ENCODE assay signal across 16 cellular contexts in the genomic region with DNA sequence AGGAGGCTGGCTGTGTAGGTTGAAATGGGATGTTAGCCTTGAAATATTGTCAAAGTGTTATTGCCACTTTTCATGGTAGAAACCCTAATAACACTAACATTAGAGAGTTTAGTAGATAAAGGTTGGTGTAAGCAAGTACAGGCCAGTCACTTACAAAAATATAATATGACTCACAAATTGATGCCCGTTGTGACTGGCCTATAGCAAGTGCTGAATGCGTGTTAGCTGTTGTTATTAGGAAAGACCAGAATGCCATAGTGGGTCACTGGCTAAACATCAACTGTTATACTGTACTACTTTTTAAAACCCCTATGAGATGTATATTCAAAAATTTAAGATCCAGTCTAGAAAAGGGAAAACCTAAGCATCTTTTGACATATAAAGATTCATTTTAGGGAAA. TPM values are rescaled to one million over a fixed set of nuclear protein-coding genes. Genes with fewer than 3 reads are reported as not detected.
DNase-seq lines count a peak whose midpoint lies in the region; ATAC-seq, FAIRE-seq and TF ChIP-seq lines count a peak whose summit lies in the region.
"Had no signal": no experiment of that assay in that cellular context is flagged by ENCODE, and none has a peak within 500 bp of the region (broad histone marks: within the 10 kb centered on the region; RNA-seq: fewer than 3 reads in every experiment).

No MANE protein-coding gene starts in this region.

- no peaks in the 10 kb centered on the region for H3K27me3 ChIP-seq in mammary epithelial cell (ENCODE audit: insufficient read depth, low read length)
- H3K27me3 ChIP-seq in foreskin keratinocyte: no peaks in the 10 kb centered on the region
- no peaks in the 10 kb centered on the region for H3K27me3 ChIP-seq in CD4-positive, alpha-beta memory T cell (ENCODE audit: insufficient read depth, low read length)
- H3K27me3 ChIP-seq: BE2C had no signal

- H3K36me3 ChIP-seq in mammary epithelial cell (ENCODE audit: insufficient read depth, low read length): peaks cover 2% of the 10 kb centered on the region
- no peaks in the 10 kb centered on the region for H3K36me3 ChIP-seq in CD4-positive, alpha-beta memory T cell (ENCODE audit: insufficient read depth, low read length)

- POLR2A ChIA-PET in RWPE1 (lab: Yijun Ruan, JAX; ENCODE audit: low non-redundant PET): no interaction called here
- POLR2A ChIA-PET in CD4-positive, alpha-beta memory T cell (lab: Charles Lee; ENCODE audit: partially characterized antibody): no interaction called here

- H3K79me2 ChIP-seq in mammary epithelial cell (ENCODE audit: insufficient read depth, low read length): no peaks in the 10 kb centered on the region

- H3K36me3 Mint-ChIP-seq in CD4-positive, alpha-beta memory T cell: no peaks in the 10 kb centered on the region
- H3K36me3 Mint-ChIP-seq: CD4-positive, CD25-positive, alpha-beta regulatory T cell had no signal

- no peaks in the 10 kb centered on the region for H3K9me3 ChIP-seq in mammary epithelial cell (replicated peaks; ENCODE audit: insufficient read depth, low read length)
- H3K9me3 ChIP-seq in CD4-positive, alpha-beta memory T cell (ENCODE audit: control insufficient read depth in 1 of 2, low read length in 2 of 2): no peaks in the 10 kb centered on the region
- H3K9me3 ChIP-seq: BE2C had no signal

- CTCF ChIA-PET in RWPE1 (lab: Yijun Ruan, JAX) (interaction anchor here (0.8 to 1.2 kb wide), 2 partner anchors 17 to 1533 kb away, joined by 3 read pairs; no protein-coding TSS in a partner anchor), mammary epithelial cell (lab: Charles Lee; ENCODE audit: low non-redundant PET) (no interaction called here)
- CTCF ChIA-PET in CD4-positive, alpha-beta memory T cell (lab: Charles Lee; ENCODE audit: partially characterized antibody): interaction anchor here (1.6 kb wide), 1 partner anchor 30 kb away, joined by 3 read pairs; no protein-coding TSS in a partner anchor

- intact Hi-C loops in mammary epithelial cell (cut with micrococcal nuclease): no loop called here
- intact Hi-C loops in CD4-positive, alpha-beta memory T cell (cut with micrococcal nuclease): no loop called here

- no peaks in the 10 kb centered on the region for H4K20me1 ChIP-seq in mammary epithelial cell (ENCODE audit: insufficient read depth, low read length)

- no peak overlapping the region for H3K4me3 ChIP-seq in mammary epithelial cell (replicated peaks in 1 of 3; ENCODE audit: insufficient read depth in 1 of 3, low read depth in 2 of 3, low read length in 3 of 3)
- H3K4me3 ChIP-seq in CD4-positive, alpha-beta memory T cell (ENCODE audit: low read length in 2 of 2): no peak overlapping the region

- BruUV-seq in mammary epithelial cell (replicated peaks; lab: Mats Ljungman, UMichigan): no TSS peak

- peak; percentile 15 for DNase-seq in RWPE1 (ENCODE audit: low spot score)
- DNase-seq in mammary epithelial cell: peak; percentile 41
- peak; percentile 27 to 39 for DNase-seq in foreskin keratinocyte
- no peak for DNase-seq in CD4-positive, alpha-beta memory T cell
- DNase-seq in HTR-8/SVneo (ENCODE audit: insufficient read length, low spot score): no peak
- DNase-seq in NCI-H1694 treated with DMSO at 0.1 percent for 48 hours (lab: John Stamatoyannopoulos, UW): no peak
- DNase-seq: ACHN; BE2C; C1 segment of cervical spinal cord; CD4-positive, CD25-positive, alpha-beta regulatory T cell; DMS79 treated with DMSO at 0.1 percent for 48 hours; GF-D8; H9 had no signal

- H2AFZ ChIP-seq in mammary epithelial cell (ENCODE audit: low read depth, low read length): no peak overlapping the region

- H3K4me1 Mint-ChIP-seq in CD4-positive, alpha-beta memory T cell: peaks cover 0 to 10% (median 5%) of the 10 kb centered on the region in 4 donors
- H3K4me1 Mint-ChIP-seq: H9 had no signal

- in situ Hi-C loops in mammary epithelial cell (cut with MboI; ENCODE audit: low sequenced_read_pairs in 2 of 2): no loop called here

- H3K9me3 Mint-ChIP-seq in CD4-positive, alpha-beta memory T cell: no peaks in the 10 kb centered on the region
- H3K9me3 Mint-ChIP-seq: CD4-positive, CD25-positive, alpha-beta regulatory T cell had no signal

- no peak overlapping the region for H3K9ac ChIP-seq in mammary epithelial cell (ENCODE audit: insufficient read depth, low read length)

- no peaks in the 10 kb centered on the region for H3K27me3 Mint-ChIP-seq in CD4-positive, alpha-beta memory T cell
- H3K27me3 Mint-ChIP-seq: CD4-positive, CD25-positive, alpha-beta regulatory T cell had no signal

- peak overlapping the region; percentile 14 for H3K4me2 ChIP-seq in mammary epithelial cell (ENCODE audit: insufficient read depth, low read depth, low read length)

- H3K27ac ChIP-seq in RWPE1: no peak overlapping the region
- no peak overlapping the region for H3K27ac ChIP-seq in mammary epithelial cell (ENCODE audit: insufficient read depth, low read depth, low read length)
- H3K27ac ChIP-seq in foreskin keratinocyte: no peak overlapping the region
- no peak overlapping the region for H3K27ac ChIP-seq in CD4-positive, alpha-beta memory T cell (ENCODE audit: low read depth, low read length)

- no peak for FAIRE-seq in HTR-8/SVneo (lab: Jason Lieb, UNC)
- FAIRE-seq: A204.1, H1 had no signal

- no peak overlapping the region for H3K27ac Mint-ChIP-seq in CD4-positive, alpha-beta memory T cell
- H3K27ac Mint-ChIP-seq: H9 had no signal

- 13% methylated on average over 2 of the region's 2 CpGs for WGBS in mammary epithelial cell (ENCODE audit: low coverage, missing lambda C conversion rate)

- H3K4me1 ChIP-seq in mammary epithelial cell (ENCODE audit: insufficient read depth, low read length) (peaks cover 5% of the 10 kb centered on the region), foreskin keratinocyte (peaks cover 11% of the 10 kb centered on the region)
- H3K4me1 ChIP-seq in CD4-positive, alpha-beta memory T cell (ENCODE audit: insufficient read depth, low read length): peaks cover 7% of the 10 kb centered on the region
- H3K4me1 ChIP-seq: BE2C had no signal

- dilution Hi-C loops in mammary epithelial cell (cut with HindIII; ENCODE audit: low sequenced_read_pairs): no loop called here

- peak; percentile 73 for ATAC-seq in foreskin keratinocyte

- no peak overlapping the region for H3K4me3 Mint-ChIP-seq in CD4-positive, alpha-beta memory T cell
- H3K4me3 Mint-ChIP-seq: CD4-positive, CD25-positive, alpha-beta regulatory T cell; H9 had no signal

- no peak for TF ChIP-seq CTCF in RWPE1 (conservative IDR thresholded peaks at IDR 0.05; ENCODE audit: low read depth)
- no peak for TF ChIP-seq CTCF in mammary epithelial cell (conservative IDR thresholded peaks at IDR 0.05 in 1 of 2, IDR thresholded peaks at IDR 0.05 in 1 of 2; ENCODE audit: extremely low read depth in 1 of 2, insufficient read depth in 1 of 2, low read depth in 1 of 2, low read length in 2 of 2)
- TF ChIP-seq CTCF in foreskin keratinocyte (conservative IDR thresholded peaks at IDR 0.05): no peak

RNA-seq across cellular contexts. Expression of gene GDPD2, which starts 20.4 kb away (rescaled TPM):
- total RNA-seq in mammary epithelial cell (under 1 TPM; 0.17 to 0.45 TPM), foreskin keratinocyte (0.14 and 0.17 TPM in 2 replicates)
- polyA plus RNA-seq in mammary epithelial cell (0.14 TPM), foreskin keratinocyte (0.04 and 0.09 TPM in 2 replicates)
- polyA minus RNA-seq in mammary epithelial cell: not detected
- not detected for total RNA-seq in CD4-positive, alpha-beta memory T cell
- polyA plus RNA-seq in CD4-positive, alpha-beta memory T cell: not detected
- total RNA-seq: CD4-positive, CD25-positive, alpha-beta regulatory T cell; HT-29 had no signal
- polyA plus RNA-seq: CD4-positive, CD25-positive, alpha-beta regulatory T cell had no signal

RNA-seq across cellular contexts. Expression of gene DLG3, which starts 41.9 kb away (rescaled TPM):
- total RNA-seq in mammary epithelial cell (10 to 100 TPM; 12.3 to 18.2 TPM), foreskin keratinocyte (12.4 and 12.8 TPM in 2 replicates)
- polyA plus RNA-seq in mammary epithelial cell (11.1 TPM), foreskin keratinocyte (4.5 and 4.6 TPM in 2 replicates)
- 7.8 TPM for polyA minus RNA-seq in mammary epithelial cell
- 10 to 100 TPM; 12.4 to 14.2 TPM for total RNA-seq in CD4-positive, alpha-beta memory T cell
- polyA plus RNA-seq in CD4-positive, alpha-beta memory T cell: 10 to 100 TPM in 1 of 2 donors, 1 to 10 TPM in 1; 5.3 to 11.6 TPM

Comparison
In these comparisons a context has a peak if more than half of its experiments do, and no peak if none do; other contexts are left out.
1. DNase-seq: peak in RWPE1 (single experiment), mammary epithelial cell (single experiment) and foreskin keratinocyte (2 of 2); none in CD4-positive, alpha-beta memory T cell (0 of 5), HTR-8/SVneo (single experiment) and NCI-H1694 treated with DMSO at 0.1 percent for 48 hours (single experiment).